2 cellular contexts compared by ENCODE assay signal in genomic region chr16:2016407-2016922, GRCh38.
TF ChIP-seq lines count a peak whose summit lies in the region.

No MANE protein-coding gene starts in this region.

TF ChIP-seq in GM23338, 12 proteins besides CTCF, POLR2A, EP300 and RAD21:
- TF ChIP-seq ETS1 (IDR thresholded peaks at IDR 0.05), result no peak
- no peak for TF ChIP-seq STAT1 (IDR thresholded peaks at IDR 0.05; ENCODE audit: unreplicated experiment)
- TF ChIP-seq CREB1 (CRISPR knock-in tag; IDR thresholded peaks at IDR 0.05; ENCODE audit: low read depth), result no peak
- TF ChIP-seq ZNF331 (CRISPR knock-in tag; IDR thresholded peaks at IDR 0.05; ENCODE audit: low read depth), result no peak
- no peak for TF ChIP-seq JUNB (IDR thresholded peaks at IDR 0.05; ENCODE audit: unreplicated experiment)
- no peak for TF ChIP-seq POLR2AphosphoS5 (IDR thresholded peaks at IDR 0.05; ENCODE audit: low read depth)
- TF ChIP-seq EZH2phosphoT487 (IDR thresholded peaks at IDR 0.05; ENCODE audit: unreplicated experiment), result no peak
- no peak for TF ChIP-seq EZH2 (IDR thresholded peaks at IDR 0.05; ENCODE audit: low read depth, unreplicated experiment)
- no peak for TF ChIP-seq ZNF114 (CRISPR knock-in tag; IDR thresholded peaks at IDR 0.05)
- TF ChIP-seq ZNF462 (CRISPR knock-in tag; IDR thresholded peaks at IDR 0.05), result no peak
- TF ChIP-seq NANOG (IDR thresholded peaks at IDR 0.05; ENCODE audit: borderline replicate concordance), result no peak
- no peak for TF ChIP-seq REST (IDR thresholded peaks at IDR 0.05; ENCODE audit: unreplicated experiment)

TF ChIP-seq in HepG2, 621 proteins besides CTCF, POLR2A, EP300 and RAD21 (continues in another document):
- TF ChIP-seq SMYD3 (CRISPR knock-in tag; IDR thresholded peaks at IDR 0.05) (no peak), MEIS1 (CRISPR knock-in tag; IDR thresholded peaks at IDR 0.05; ENCODE audit: borderline replicate concordance) (0 out of 2 replicates have a peak, but pooled peaks have one; percentile 40), ZNF574 (CRISPR knock-in tag; IDR thresholded peaks at IDR 0.05) (peak; percentile 51; the same call in 1 of the 2 replicates), SOX5 (CRISPR knock-in tag; IDR thresholded peaks at IDR 0.05; ENCODE audit: borderline replicate concordance) (no peak), ZBTB38 (CRISPR knock-in tag; IDR thresholded peaks at IDR 0.05) (no peak), MLLT10 (CRISPR knock-in tag; IDR thresholded peaks at IDR 0.05) (no peak), ZNF552 (CRISPR knock-in tag; IDR thresholded peaks at IDR 0.05; ENCODE audit: borderline replicate concordance) (no peak), PRPF4 (IDR thresholded peaks at IDR 0.05; ENCODE audit: low read depth, low read length, poor library complexity, severe bottlenecking) (no peak), BCL6 (CRISPR knock-in tag; IDR thresholded peaks at IDR 0.05) (peak; percentile 37; the same call in 1 of the 2 replicates), ZNF235 (CRISPR knock-in tag; IDR thresholded peaks at IDR 0.05; ENCODE audit: borderline replicate concordance) (no peak), ZNF839 (CRISPR knock-in tag; IDR thresholded peaks at IDR 0.05; ENCODE audit: borderline replicate concordance) (no peak), GATA4 (IDR thresholded peaks at IDR 0.05; ENCODE audit: borderline replicate concordance, low read depth) (no peak), EEA1 (CRISPR knock-in tag; IDR thresholded peaks at IDR 0.05; ENCODE audit: borderline replicate concordance) (no peak), REPIN1 (CRISPR knock-in tag; IDR thresholded peaks at IDR 0.05; ENCODE audit: borderline replicate concordance, low read depth) (no peak), ZNF451 (CRISPR knock-in tag; IDR thresholded peaks at IDR 0.05) (no peak), ZNF530 (CRISPR knock-in tag; IDR thresholded peaks at IDR 0.05; ENCODE audit: low read depth) (no peak), TEAD3 (CRISPR knock-in tag; optimal IDR thresholded peaks at IDR 0.05; ENCODE audit: borderline replicate concordance) (no peak), THAP8 (CRISPR knock-in tag; IDR thresholded peaks at IDR 0.05; ENCODE audit: borderline replicate concordance) (no peak), ZSCAN31 (CRISPR knock-in tag; IDR thresholded peaks at IDR 0.05; ENCODE audit: low read depth) (no peak), ZBTB8A (CRISPR knock-in tag; IDR thresholded peaks at IDR 0.05; ENCODE audit: borderline replicate concordance, low read depth) (no peak), ZNF644 (CRISPR knock-in tag; IDR thresholded peaks at IDR 0.05; ENCODE audit: low read depth) (no peak), THAP11 (CRISPR knock-in tag; IDR thresholded peaks at IDR 0.05) (peak; percentile 26; the same call in 1 of the 2 replicates), NCOA2 (CRISPR knock-in tag; IDR thresholded peaks at IDR 0.05) (no peak), NFYC (CRISPR knock-in tag; IDR thresholded peaks at IDR 0.05) (no peak), HMGXB3 (CRISPR knock-in tag; IDR thresholded peaks at IDR 0.05; ENCODE audit: borderline replicate concordance) (no peak), CEBPB (IDR thresholded peaks at IDR 0.05; ENCODE audit: borderline replicate concordance, low read depth, low read length) (peak; percentile 75), ZNF431 (CRISPR knock-in tag; IDR thresholded peaks at IDR 0.05; ENCODE audit: borderline replicate concordance, low read depth) (no peak), SMARCE1 (IDR thresholded peaks at IDR 0.05; ENCODE audit: borderline replicate concordance) (no peak), ZGPAT (CRISPR knock-in tag; IDR thresholded peaks at IDR 0.05) (peak; percentile 55; the same call in 1 of the 2 replicates), SNRNP70 (IDR thresholded peaks at IDR 0.05; ENCODE audit: low read depth, low read length) (no peak), DMAP1 (CRISPR knock-in tag; IDR thresholded peaks at IDR 0.05) (no peak), HNRNPLL (IDR thresholded peaks at IDR 0.05; ENCODE audit: low read depth, low read length, poor library complexity, severe bottlenecking) (peak; percentile 26), FOXO1 (CRISPR knock-in tag; IDR thresholded peaks at IDR 0.05) (no peak), CEBPG (CRISPR knock-in tag; IDR thresholded peaks at IDR 0.05) (peak; percentile 88), SP1 (IDR thresholded peaks at IDR 0.05) (no peak), SP1 (CRISPR knock-in tag; IDR thresholded peaks at IDR 0.05) (0 out of 2 replicates have a peak, but pooled peaks have one; percentile 12), ATF5 (CRISPR knock-in tag; IDR thresholded peaks at IDR 0.05; ENCODE audit: low read depth) (no peak), ZNF737 (CRISPR knock-in tag; IDR thresholded peaks at IDR 0.05; ENCODE audit: borderline replicate concordance) (0 out of 2 replicates have a peak, but pooled peaks have one; percentile 5), HMGXB4 (CRISPR knock-in tag; IDR thresholded peaks at IDR 0.05; ENCODE audit: borderline replicate concordance in 1 of 2, low read depth in 1 of 2) (peak; percentile 45 to 51; a peak in 1 of 4 replicates), KLF16 (CRISPR knock-in tag; IDR thresholded peaks at IDR 0.05) (no peak), ZNF432 (CRISPR knock-in tag; IDR thresholded peaks at IDR 0.05; ENCODE audit: borderline replicate concordance) (no peak), ZNF709 (CRISPR knock-in tag; IDR thresholded peaks at IDR 0.05) (no peak), CHD4 (IDR thresholded peaks at IDR 0.05; ENCODE audit: borderline replicate concordance, low read length) (no peak), SAP130 (CRISPR knock-in tag; IDR thresholded peaks at IDR 0.05; ENCODE audit: low read depth) (peak; percentile 40), HIVEP1 (CRISPR knock-in tag; IDR thresholded peaks at IDR 0.05) (no peak), IRF1 (CRISPR knock-in tag; IDR thresholded peaks at IDR 0.05; ENCODE audit: low read depth) (no peak), E2F2 (CRISPR knock-in tag; IDR thresholded peaks at IDR 0.05; ENCODE audit: borderline replicate concordance) (no peak), ZNF589 (CRISPR knock-in tag; conservative IDR thresholded peaks at IDR 0.05) (no peak), ZNF597 (CRISPR knock-in tag; IDR thresholded peaks at IDR 0.05) (no peak), ESRRA (CRISPR knock-in tag; IDR thresholded peaks at IDR 0.05; ENCODE audit: low read depth) (no peak)
